Comparison of ENCODE assay signal across 19 cellular contexts in genomic region chr11:86089659-86090058, GRCh38. TPM values are rescaled to one million over a fixed set of nuclear protein-coding genes. Genes with fewer than 3 reads are reported as not detected.
DNase-seq lines count a peak whose midpoint lies in the region; TF ChIP-seq lines count a peak whose summit lies in the region.
"Had no signal": no experiment of that assay in that cellular context is flagged by ENCODE, and none has a peak within 500 bp of the region (broad histone marks: within the 10 kb centered on the region; RNA-seq: fewer than 3 reads in every experiment).

No MANE protein-coding gene starts in this region.

- DNase-seq in A172 (ENCODE audit: low spot score) (peak; percentile 91), G401 (ENCODE audit: low spot score) (peak; percentile 56), amniotic epithelial cell (ENCODE audit: low read depth) (peak; percentile 81), fibroblast of the aortic adventitia (ENCODE audit: low read depth) (peak; percentile 53), NOMO-1 treated with DMSO at 0.1 percent for 48 hours (lab: John Stamatoyannopoulos, UW; ENCODE audit: unreplicated experiment) (no peak), COLO829 (ENCODE audit: low spot score) (no peak)
- no peak for DNase-seq in stimulated activated CD4-positive, alpha-beta T cell treated with anti-CD3 and anti-CD28 coated beads, Interleukin-4, amount 100 ng/mL, for 1 hour
- no peak for DNase-seq in stimulated activated CD4-positive, alpha-beta T cell treated with anti-CD3 and anti-CD28 coated beads, Interleukin-1b, Interleukin-23, amount 100 ng/mL, for 48 hours
- DNase-seq: activated CD4-positive, alpha-beta T cell treated with anti-CD3 and anti-CD28 coated beads for 1 hour; activated naive CD8-positive, alpha-beta T cell treated with anti-CD3 and anti-CD28 coated beads, Interleukin-2, amount 10 ng/mL, durations not matched to agents 7 days and 5 days; DND-41; foreskin fibroblast; H9; hypothalamus; midbrain; NCI-H526; stimulated activated naive CD4-positive, alpha-beta T cell treated with Interleukin-2 at 50 U/mL for 16 hours; T-helper 9 cell; transverse colon had no signal

- TF ChIP-seq CTCF in fibroblast of the aortic adventitia (IDR thresholded peaks at IDR 0.05; ENCODE audit: insufficient read depth, low read length), result no peak

- in situ Hi-C loops in G401 (cut with HindIII; ENCODE audit: low sequenced_read_pairs), result no loop called here

- no peak overlapping the region for H3K4me3 ChIP-seq in fibroblast of the aortic adventitia (ENCODE audit: low read depth, low read length)
- H3K4me3 ChIP-seq: transverse colon had no signal

RNA-seq across cellular contexts. Expression of gene PICALM, which starts 20.8 kb away (rescaled TPM):
- total RNA-seq in A172 (2014; rRNA removed; shearing (Covaris generic)), result 182 and 196 TPM in 2 replicates
- 45.5 and 101 TPM in 2 replicates for total RNA-seq in G401 (2014; rRNA removed; shearing (Covaris generic))
- 280 and 318 TPM in 2 replicates for total RNA-seq in fibroblast of the aortic adventitia (ENCODE audit: low replicate concordance)

Comparison
In these comparisons a context has a peak if more than half of its experiments do, and no peak if none do; other contexts are left out.
1. DNase-seq: peak in A172 (single experiment), G401 (single experiment), amniotic epithelial cell (single experiment) and fibroblast of the aortic adventitia (single experiment); none in NOMO-1 treated with DMSO at 0.1 percent for 48 hours (single experiment), COLO829 (single experiment), stimulated activated CD4-positive, alpha-beta T cell treated with anti-CD3 and anti-CD28 coated beads, Interleukin-4, amount 100 ng/mL, for 1 hour (single experiment) and stimulated activated CD4-positive, alpha-beta T cell treated with anti-CD3 and anti-CD28 coated beads, Interleukin-1b, Interleukin-23, amount 100 ng/mL, for 48 hours (single experiment).